In genomic region chr20:63005862-63006564, GRCh38 we compare ENCODE assay signal across 13 cellular contexts. TPM values are rescaled to one million over a fixed set of nuclear protein-coding genes. Genes with fewer than 3 reads are reported as not detected.
DNase-seq lines count a peak whose midpoint lies in the region; FAIRE-seq and TF ChIP-seq lines count a peak whose summit lies in the region.
"Had no signal": no experiment of that assay in that cellular context is flagged by ENCODE, and none has a peak within 500 bp of the region (broad histone marks: within the 10 kb centered on the region; RNA-seq: fewer than 3 reads in every experiment).

No MANE protein-coding gene starts in this region.

- no peak overlapping the region for H3K4ac ChIP-seq in trophoblast cell (ENCODE audit: low read depth, low read length)

- POLR2A ChIA-PET in endothelial cell of umbilical vein (lab: Charles Lee), result interaction anchor here (1.0 kb wide), 1 partner anchor 33 kb away, joined by 3 read pairs; no protein-coding TSS in a partner anchor
- POLR2A ChIA-PET in activated CD4-positive, alpha-beta memory T cell treated with anti-CD3 and anti-CD28 coated beads for 36 hours (lab: Charles Lee), result no interaction called here

- WGBS in trophoblast cell (ENCODE audit: extremely low coverage, insufficient coverage, insufficient read length), result no CpG with 5 or more reads among the region's 94 CpGs

- H3K4me2 ChIP-seq in Loucy (ENCODE audit: low read depth, low read length, poor library complexity, severe bottlenecking), result peak overlapping the region; percentile 84
- H3K4me2 ChIP-seq in endothelial cell of umbilical vein (ENCODE audit: insufficient read depth, low read length), result no peak overlapping the region
- peak overlapping the region; percentile 57 for H3K4me2 ChIP-seq in trophoblast cell (ENCODE audit: low read length)

- H4K20me1 ChIP-seq in Loucy (ENCODE audit: insufficient read depth, low read length, poor library complexity, severe bottlenecking), result peaks cover 35% of the 10 kb centered on the region
- H4K20me1 ChIP-seq in endothelial cell of umbilical vein (replicated peaks; ENCODE audit: control insufficient read depth, extremely low read depth, insufficient read depth, low read length), result no peaks in the 10 kb centered on the region

- H4K12ac ChIP-seq in trophoblast cell (ENCODE audit: low read depth, low read length), result no peak overlapping the region

- dilution Hi-C loops in endothelial cell of umbilical vein (cut with MboI; ENCODE audit: extremely low pct_ligation_motif_present, low sequenced_read_pairs), result no loop called here

- H3K9me3 ChIP-seq in Loucy (ENCODE audit: insufficient read depth, low read depth, low read length) (no peaks in the 10 kb centered on the region), endothelial cell of umbilical vein (replicated peaks; ENCODE audit: control insufficient read depth, insufficient read depth, low read length) (no peaks in the 10 kb centered on the region), trophoblast cell (ENCODE audit: insufficient read depth, low read depth, low read length) (peaks cover 7% of the 10 kb centered on the region)
- H3K9me3 ChIP-seq: sigmoid colon had no signal

- no peak overlapping the region for H3K14ac ChIP-seq in trophoblast cell (ENCODE audit: low read length)

- no peak for TF ChIP-seq POLR2A in endothelial cell of umbilical vein (IDR thresholded peaks at IDR 0.05; ENCODE audit: low read depth, low read length)

- H3K4me3 ChIP-seq in Loucy (ENCODE audit: low read length, poor library complexity, severe bottlenecking), result peak overlapping the region; percentile 78
- no peak overlapping the region for H3K4me3 ChIP-seq in endothelial cell of umbilical vein (replicated peaks in 1 of 3; ENCODE audit: insufficient read depth in 1 of 3, low read depth in 1 of 3, low read length in 3 of 3)
- no peak overlapping the region for H3K4me3 ChIP-seq in trophoblast cell (ENCODE audit: low read depth, low read length)

- H3K4me1 ChIP-seq in Loucy (ENCODE audit: insufficient read depth, low read length, poor library complexity, severe bottlenecking), result peaks cover 48% of the 10 kb centered on the region
- H3K4me1 ChIP-seq in endothelial cell of umbilical vein (ENCODE audit: control insufficient read depth, extremely low read depth, insufficient read depth, low read length), result no peaks in the 10 kb centered on the region
- peaks cover 2 to 4% of the 10 kb centered on the region in 2 experiments for H3K4me1 ChIP-seq in trophoblast cell (ENCODE audit: control insufficient read depth in 1 of 2, insufficient read depth in 2 of 2, low read length in 2 of 2)
- H3K4me1 ChIP-seq: foreskin keratinocyte had no signal

- no peaks in the 10 kb centered on the region for H3K9me1 ChIP-seq in endothelial cell of umbilical vein (replicated peaks; ENCODE audit: control insufficient read depth, extremely low read depth, insufficient read depth, low read length)

- H3K36me3 Mint-ChIP-seq in T-helper 1 cell treated with Interleukin-12 subunit alpha and Interleukin-12 subunit beta and Interleukin-4 antibody, amounts not matched to agents 30 μg/mL and 1 μg/mL, for 36 hours (ENCODE audit: low read depth), result no peaks in the 10 kb centered on the region
- no peaks in the 10 kb centered on the region for H3K36me3 Mint-ChIP-seq in activated CD4-positive, alpha-beta memory T cell treated with anti-CD3 and anti-CD28 coated beads for 36 hours

- H3K9me3 Mint-ChIP-seq in T-helper 1 cell treated with Interleukin-12 subunit alpha and Interleukin-12 subunit beta and Interleukin-4 antibody, amounts not matched to agents 30 μg/mL and 1 μg/mL, for 36 hours, result no peaks in the 10 kb centered on the region
- no peaks in the 10 kb centered on the region for H3K9me3 Mint-ChIP-seq in activated CD4-positive, alpha-beta memory T cell treated with anti-CD3 and anti-CD28 coated beads for 36 hours

- H3K9me2 ChIP-seq in Loucy (replicated peaks; ENCODE audit: low read depth, low read length), result no peaks in the 10 kb centered on the region

- H3K9ac ChIP-seq in Loucy (ENCODE audit: low read depth, low read length, poor library complexity, severe bottlenecking), result peak overlapping the region; percentile 82
- no peak overlapping the region for H3K9ac ChIP-seq in endothelial cell of umbilical vein (replicated peaks; ENCODE audit: extremely low read depth, insufficient read depth, low read length)
- H3K9ac ChIP-seq in trophoblast cell (ENCODE audit: low read length), result no peak overlapping the region

- no peak overlapping the region for H2BK120ac ChIP-seq in trophoblast cell (ENCODE audit: insufficient read depth, low read length, poor library complexity)

- H3K18ac ChIP-seq in trophoblast cell (ENCODE audit: low read length), result no peak overlapping the region

- H3K36me3 ChIP-seq in Loucy (ENCODE audit: insufficient read depth, low read length) (no peaks in the 10 kb centered on the region), endothelial cell of umbilical vein (ENCODE audit: control insufficient read depth in 2 of 2, extremely low read depth in 1 of 2, insufficient read depth in 2 of 2, low read length in 2 of 2) (no peaks in the 10 kb centered on the region), trophoblast cell (ENCODE audit: control insufficient read depth in 1 of 2, insufficient read depth in 2 of 2, low read length in 2 of 2) (no peaks in the 10 kb centered on the region)
- H3K36me3 ChIP-seq: brain microvascular endothelial cell, sigmoid colon had no signal

- H3F3A ChIP-seq in Loucy (ENCODE audit: low read depth), result no peaks in the 10 kb centered on the region; the same call in 1 of the 2 replicates

- H3K79me2 ChIP-seq in Loucy (ENCODE audit: insufficient read depth, low read length) (peaks cover 77% of the 10 kb centered on the region), endothelial cell of umbilical vein (ENCODE audit: control insufficient read depth, insufficient read depth, low read length) (no peaks in the 10 kb centered on the region), trophoblast cell (ENCODE audit: control insufficient read depth, insufficient read depth, low read length, poor library complexity) (no peaks in the 10 kb centered on the region)

- peaks cover 70% of the 10 kb centered on the region for H3K27me3 Mint-ChIP-seq in T-helper 1 cell treated with Interleukin-12 subunit alpha and Interleukin-12 subunit beta and Interleukin-4 antibody, amounts not matched to agents 30 μg/mL and 1 μg/mL, for 36 hours (ENCODE audit: low read depth)
- H3K27me3 Mint-ChIP-seq in activated CD4-positive, alpha-beta memory T cell treated with anti-CD3 and anti-CD28 coated beads for 36 hours, result peaks cover 55% of the 10 kb centered on the region

- CTCF ChIA-PET in endothelial cell of umbilical vein (lab: Charles Lee), result interaction anchor here (0.7 to 1.2 kb wide), 2 partner anchors 14 to 217 kb away, joined by 3 read pairs; no protein-coding TSS in a partner anchor
- CTCF ChIA-PET in activated CD4-positive, alpha-beta memory T cell treated with anti-CD3 and anti-CD28 coated beads for 36 hours (lab: Charles Lee), result interaction anchor here (1.0 kb wide), 2 partner anchors 29 to 36 kb away, joined by 3 to 7 read pairs; no protein-coding TSS in a partner anchor

- H2BK12ac ChIP-seq in trophoblast cell (ENCODE audit: low read length), result no peak overlapping the region

- peaks cover 8% of the 10 kb centered on the region for H3K4me1 Mint-ChIP-seq in T-helper 1 cell treated with Interleukin-12 subunit alpha and Interleukin-12 subunit beta and Interleukin-4 antibody, amounts not matched to agents 30 μg/mL and 1 μg/mL, for 36 hours (ENCODE audit: low read depth)
- H3K4me1 Mint-ChIP-seq in activated CD4-positive, alpha-beta memory T cell treated with anti-CD3 and anti-CD28 coated beads for 36 hours (ENCODE audit: low read depth), result peaks cover 26% of the 10 kb centered on the region

- H4K8ac ChIP-seq in trophoblast cell (ENCODE audit: low read depth, low read length), result no peak overlapping the region

- no peak overlapping the region for H3K27ac ChIP-seq in endothelial cell of umbilical vein (ENCODE audit: insufficient read depth, low read depth, low read length)
- no peak overlapping the region for H3K27ac ChIP-seq in trophoblast cell (ENCODE audit: low read depth, low read length)
- H3K27ac ChIP-seq: brain microvascular endothelial cell, foreskin keratinocyte, sigmoid colon had no signal

- no peak overlapping the region for H2AK5ac ChIP-seq in trophoblast cell (ENCODE audit: low read length)

- H2BK5ac ChIP-seq in trophoblast cell (ENCODE audit: low read depth, low read length, poor library complexity), result no peak overlapping the region

- DNase-seq in T-helper 1 cell (no peak), endothelial cell of umbilical vein (ENCODE audit: low read depth, low spot score) (no peak), trophoblast cell (peak in 1 of 2 donors; percentile 3), SW 1271 (lab: John Stamatoyannopoulos, UW) (no peak)
- DNase-seq in stimulated activated CD4-positive, alpha-beta T cell treated with anti-CD3 and anti-CD28 coated beads, Interleukin-4, amount 100 ng/mL, for 24 hours, result no peak
- no peak for DNase-seq in activated CD4-positive, alpha-beta memory T cell treated with anti-CD3 and anti-CD28 coated beads for 36 hours
- DNase-seq: brain microvascular endothelial cell, midbrain, sigmoid colon had no signal

- intact Hi-C loops in endothelial cell of umbilical vein (cut with micrococcal nuclease), result no loop called here
- intact Hi-C loops in activated CD4-positive, alpha-beta memory T cell treated with anti-CD3 and anti-CD28 coated beads for 36 hours (cut with micrococcal nuclease), result loop anchor here (5.0 kb wide), 1 partner anchor 184 kb away; no protein-coding TSS in a partner anchor

- peaks cover 40% of the 10 kb centered on the region for H3K27me3 ChIP-seq in Loucy (ENCODE audit: insufficient read depth, low read length, poor library complexity, severe bottlenecking)
- peaks cover 59 to 88% of the 10 kb centered on the region in 2 experiments for H3K27me3 ChIP-seq in endothelial cell of umbilical vein (ENCODE audit: control insufficient read depth in 2 of 2, insufficient read depth in 2 of 2, low read length in 2 of 2)
- peaks cover 59% of the 10 kb centered on the region for H3K27me3 ChIP-seq in trophoblast cell (ENCODE audit: insufficient read depth, low read length)

- H3K23ac ChIP-seq in trophoblast cell (ENCODE audit: low read length), result no peak overlapping the region

- H3K79me1 ChIP-seq in trophoblast cell (ENCODE audit: low read length), result no peaks in the 10 kb centered on the region

- no TSS peak for BruUV-seq in endothelial cell of umbilical vein (replicated peaks; lab: Mats Ljungman, UMichigan)

- TF ChIP-seq CTCF in Loucy (conservative IDR thresholded peaks at IDR 0.05; ENCODE audit: low read length), result no peak
- no peak for TF ChIP-seq CTCF in endothelial cell of umbilical vein (IDR thresholded peaks at IDR 0.05; ENCODE audit: extremely low read depth in 1 of 2, insufficient read depth in 1 of 2, low read depth in 1 of 2, low read length in 2 of 2)

- no peak overlapping the region; the same call in 1 of the 2 replicates for H2AFZ ChIP-seq in Loucy (ENCODE audit: low read length)
- H2AFZ ChIP-seq in endothelial cell of umbilical vein (ENCODE audit: low read depth, low read length), result no peak overlapping the region
- no peak overlapping the region for H2AFZ ChIP-seq in trophoblast cell (ENCODE audit: insufficient read depth, low read length, poor library complexity)

- no peak overlapping the region for H3K4me3 Mint-ChIP-seq in T-helper 1 cell treated with Interleukin-12 subunit alpha and Interleukin-12 subunit beta and Interleukin-4 antibody, amounts not matched to agents 30 μg/mL and 1 μg/mL, for 36 hours
- no peak overlapping the region for H3K4me3 Mint-ChIP-seq in activated CD4-positive, alpha-beta memory T cell treated with anti-CD3 and anti-CD28 coated beads for 36 hours

- no peak for FAIRE-seq in endothelial cell of umbilical vein (lab: Jason Lieb, UNC)

- peak overlapping the region; percentile 49 for H3K27ac Mint-ChIP-seq in T-helper 1 cell treated with Interleukin-12 subunit alpha and Interleukin-12 subunit beta and Interleukin-4 antibody, amounts not matched to agents 30 μg/mL and 1 μg/mL, for 36 hours
- no peak overlapping the region for H3K27ac Mint-ChIP-seq in activated CD4-positive, alpha-beta memory T cell treated with anti-CD3 and anti-CD28 coated beads for 36 hours

- no peak overlapping the region for H4K91ac ChIP-seq in trophoblast cell (ENCODE audit: low read depth, low read length)

RNA-seq across cellular contexts. Expression of gene BHLHE23, which starts 0.8 kb away (rescaled TPM):
- total RNA-seq in endothelial cell of umbilical vein, result not detected in 2 replicates
- polyA plus RNA-seq in endothelial cell of umbilical vein, result not detected in 2 replicates
- polyA plus RNA-seq in endothelial cell of umbilical vein (2011; cell fraction: cytosol; rRNA removed), result not detected in 2 replicates
- not detected in 2 replicates for polyA plus RNA-seq in endothelial cell of umbilical vein (2011; cell fraction: nucleus; rRNA removed)
- not detected in 2 replicates for polyA plus RNA-seq in endothelial cell of umbilical vein (2012)
- not detected in 2 replicates for polyA minus RNA-seq in endothelial cell of umbilical vein
- polyA minus RNA-seq in endothelial cell of umbilical vein (2011; cell fraction: cytosol; rRNA and poly(A)+ RNA removed), result not detected
- polyA minus RNA-seq in endothelial cell of umbilical vein (2011; cell fraction: nucleus; rRNA and poly(A)+ RNA removed), result not detected in 2 replicates
- 0.07 and 0.12 TPM in 2 replicates for polyA plus RNA-seq in trophoblast cell (2013)
- total RNA-seq in activated CD4-positive, alpha-beta memory T cell treated with anti-CD3 and anti-CD28 coated beads for 36 hours, result not detected
- total RNA-seq: foreskin keratinocyte, NCI-H460, sigmoid colon had no signal
- polyA plus RNA-seq: foreskin keratinocyte, sigmoid colon had no signal

RNA-seq across cellular contexts. Expression of gene SLC17A9, which starts 53.5 kb away (rescaled TPM):
- 44.5 and 49.4 TPM in 2 replicates for total RNA-seq in endothelial cell of umbilical vein
- polyA plus RNA-seq in endothelial cell of umbilical vein, result 38.2 and 48.3 TPM in 2 replicates
- 9.6 and 15.4 TPM in 2 replicates for polyA plus RNA-seq in endothelial cell of umbilical vein (2011; cell fraction: cytosol; rRNA removed)
- 182 and 237 TPM in 2 replicates for polyA plus RNA-seq in endothelial cell of umbilical vein (2011; cell fraction: nucleus; rRNA removed)
- polyA plus RNA-seq in endothelial cell of umbilical vein (2012), result 22.2 and 38.9 TPM in 2 replicates
- polyA minus RNA-seq in endothelial cell of umbilical vein, result 10.8 and 19.6 TPM in 2 replicates
- not detected for polyA minus RNA-seq in endothelial cell of umbilical vein (2011; cell fraction: cytosol; rRNA and poly(A)+ RNA removed)
- 26.9 and 30.8 TPM in 2 replicates for polyA minus RNA-seq in endothelial cell of umbilical vein (2011; cell fraction: nucleus; rRNA and poly(A)+ RNA removed)
- 1.5 and 1.6 TPM in 2 replicates for polyA plus RNA-seq in trophoblast cell (2013)
- total RNA-seq in activated CD4-positive, alpha-beta memory T cell treated with anti-CD3 and anti-CD28 coated beads for 36 hours, result 1 to 10 TPM; 9.5 to 9.7 TPM
